1 cellular context compared by ENCODE assay signal in genomic region chr19:3622224-3622623, GRCh38.
TF ChIP-seq lines count a peak whose summit lies in the region.

No MANE protein-coding gene starts in this region.

TF ChIP-seq in GM23338, 12 proteins besides CTCF, POLR2A, EP300 and RAD21 (continued from another document):
- TF ChIP-seq ZNF462 (CRISPR knock-in tag; IDR thresholded peaks at IDR 0.05) (no peak), ETS1 (IDR thresholded peaks at IDR 0.05) (no peak), JUNB (IDR thresholded peaks at IDR 0.05; ENCODE audit: unreplicated experiment) (no peak), POLR2AphosphoS5 (IDR thresholded peaks at IDR 0.05; ENCODE audit: low read depth) (no peak), EZH2phosphoT487 (IDR thresholded peaks at IDR 0.05; ENCODE audit: unreplicated experiment) (no peak), ZNF331 (CRISPR knock-in tag; IDR thresholded peaks at IDR 0.05; ENCODE audit: low read depth) (no peak), NANOG (IDR thresholded peaks at IDR 0.05; ENCODE audit: borderline replicate concordance) (no peak)
- TF ChIP-seq, protein P1, sequence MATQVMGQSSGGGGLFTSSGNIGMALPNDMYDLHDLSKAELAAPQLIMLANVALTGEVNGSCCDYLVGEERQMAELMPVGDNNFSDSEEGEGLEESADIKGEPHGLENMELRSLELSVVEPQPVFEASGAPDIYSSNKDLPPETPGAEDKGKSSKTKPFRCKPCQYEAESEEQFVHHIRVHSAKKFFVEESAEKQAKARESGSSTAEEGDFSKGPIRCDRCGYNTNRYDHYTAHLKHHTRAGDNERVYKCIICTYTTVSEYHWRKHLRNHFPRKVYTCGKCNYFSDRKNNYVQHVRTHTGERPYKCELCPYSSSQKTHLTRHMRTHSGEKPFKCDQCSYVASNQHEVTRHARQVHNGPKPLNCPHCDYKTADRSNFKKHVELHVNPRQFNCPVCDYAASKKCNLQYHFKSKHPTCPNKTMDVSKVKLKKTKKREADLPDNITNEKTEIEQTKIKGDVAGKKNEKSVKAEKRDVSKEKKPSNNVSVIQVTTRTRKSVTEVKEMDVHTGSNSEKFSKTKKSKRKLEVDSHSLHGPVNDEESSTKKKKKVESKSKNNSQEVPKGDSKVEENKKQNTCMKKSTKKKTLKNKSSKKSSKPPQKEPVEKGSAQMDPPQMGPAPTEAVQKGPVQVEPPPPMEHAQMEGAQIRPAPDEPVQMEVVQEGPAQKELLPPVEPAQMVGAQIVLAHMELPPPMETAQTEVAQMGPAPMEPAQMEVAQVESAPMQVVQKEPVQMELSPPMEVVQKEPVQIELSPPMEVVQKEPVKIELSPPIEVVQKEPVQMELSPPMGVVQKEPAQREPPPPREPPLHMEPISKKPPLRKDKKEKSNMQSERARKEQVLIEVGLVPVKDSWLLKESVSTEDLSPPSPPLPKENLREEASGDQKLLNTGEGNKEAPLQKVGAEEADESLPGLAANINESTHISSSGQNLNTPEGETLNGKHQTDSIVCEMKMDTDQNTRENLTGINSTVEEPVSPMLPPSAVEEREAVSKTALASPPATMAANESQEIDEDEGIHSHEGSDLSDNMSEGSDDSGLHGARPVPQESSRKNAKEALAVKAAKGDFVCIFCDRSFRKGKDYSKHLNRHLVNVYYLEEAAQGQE (IDR thresholded peaks at IDR 0.05; ENCODE audit: unreplicated experiment), result no peak
